ENCODE assay signal across 14 cellular contexts in the genomic region with DNA sequence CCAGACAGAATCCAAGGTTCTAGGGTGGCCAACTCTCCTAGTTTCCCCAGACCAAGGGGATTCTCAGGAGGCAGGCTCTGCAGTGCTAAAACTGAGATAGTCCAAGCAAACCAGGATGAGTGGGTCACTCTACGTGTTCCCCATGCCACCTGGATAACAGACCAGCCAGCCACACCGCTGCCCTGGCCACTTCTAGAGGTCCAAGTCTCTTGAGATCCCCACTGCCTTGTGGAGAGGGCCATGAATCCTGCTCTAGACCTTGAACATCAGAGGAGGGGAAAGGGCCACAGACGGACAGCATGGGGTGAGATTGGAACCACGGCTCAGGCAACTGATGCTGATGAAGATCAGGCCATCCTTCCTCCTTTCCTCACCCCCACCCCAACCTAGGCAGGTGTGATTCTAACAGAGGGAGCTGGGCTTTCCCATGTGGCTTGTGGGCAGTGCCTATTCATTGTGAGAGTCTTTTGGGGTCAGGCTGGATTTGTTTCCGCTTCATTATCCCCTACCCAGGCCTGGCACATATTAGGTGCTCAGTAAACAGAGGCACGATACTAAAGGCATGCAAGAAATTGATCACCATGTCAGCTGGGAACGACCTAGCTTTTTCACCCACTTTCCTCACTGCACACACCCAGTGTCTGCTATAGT. TPM values are rescaled to one million over a fixed set of nuclear protein-coding genes. Genes with fewer than 3 reads are reported as not detected.
DNase-seq lines count a peak whose midpoint lies in the region; ATAC-seq and TF ChIP-seq lines count a peak whose summit lies in the region.
"Had no signal": no experiment of that assay in that cellular context is flagged by ENCODE, and none has a peak within 500 bp of the region (broad histone marks: within the 10 kb centered on the region; RNA-seq: fewer than 3 reads in every experiment).

No MANE protein-coding gene starts in this region.

- WGBS in aorta, 2 donors, result 94% methylated on average over 7 of the region's 7 CpGs

- CTCF ChIA-PET in PC-9 (lab: Charles Lee), result no interaction called here

- H3K4me1 ChIP-seq in aorta (ENCODE audit: control insufficient read depth in 1 of 2, insufficient read depth in 2 of 2, low read length in 2 of 2) (no peaks in the 10 kb centered on the region), PC-9 (replicated peaks; ENCODE audit: insufficient read depth) (no peaks in the 10 kb centered on the region)
- H3K4me1 ChIP-seq: neural progenitor cell had no signal

- H3K4me3 ChIP-seq in aorta (ENCODE audit: low read length in 2 of 2) (no peak overlapping the region), PC-9 (no peak overlapping the region)
- H3K4me3 ChIP-seq: hepatocyte, left lung, neural progenitor cell had no signal

- H3K4me2 ChIP-seq in PC-9, result no peak overlapping the region
- H3K4me2 ChIP-seq: hepatocyte, neural progenitor cell had no signal

- peak in 2 of 3 donors; percentile 8 to 20 for DNase-seq in stimulated activated CD4-positive, alpha-beta T cell treated with anti-CD3 and anti-CD28 coated beads, Interleukin-12 subunit alpha, Interleukin-12 subunit beta, amount 100 ng/mL, for 48 hours (ENCODE audit: low read depth in 2 of 3, low spot score in 1 of 3)
- no peak for DNase-seq in stimulated activated CD4-positive, alpha-beta T cell treated with anti-CD3 and anti-CD28 coated beads, Interleukin-4, amount 100 ng/mL, for 4 hours
- DNase-seq in activated CD4-positive, alpha-beta T cell treated with anti-CD3 and anti-CD28 coated beads, Interleukin-2, amount 50 U/mL, for 48 hours, result peak; percentile 34 to 53
- peak; percentile 14 to 41 for DNase-seq in aorta
- DNase-seq in PC-9, result no peak
- DNase-seq: left lung, NCI-H345 had no signal

- ATAC-seq in HG02571 (IDR thresholded peaks at IDR 0.05; ENCODE audit: unreplicated experiment) (peak; percentile 45), aorta (ENCODE audit: low FRiP score) (no peak), HG03457 (IDR thresholded peaks at IDR 0.05; ENCODE audit: unreplicated experiment) (no peak), HG03439 (IDR thresholded peaks at IDR 0.05; ENCODE audit: unreplicated experiment) (no peak)
- ATAC-seq: HCT116, left lung had no signal

- H3K27ac ChIP-seq in aorta (ENCODE audit: low read depth in 1 of 2, low read length in 2 of 2) (no peak overlapping the region), PC-9 (no peak overlapping the region)
- H3K27ac ChIP-seq: hepatocyte, left lung, neural progenitor cell had no signal

- H3K79me2 ChIP-seq in PC-9 (ENCODE audit: low read depth), result no peaks in the 10 kb centered on the region
- H3K79me2 ChIP-seq: hepatocyte had no signal

- H3K9me3 ChIP-seq in aorta (ENCODE audit: control insufficient read depth, low read length), result no peaks in the 10 kb centered on the region
- H3K9me3 ChIP-seq in PC-9 (ENCODE audit: insufficient read depth, low read depth), result no peaks in the 10 kb centered on the region
- H3K9me3 ChIP-seq: left lung had no signal

- H3K36me3 ChIP-seq in aorta (ENCODE audit: control insufficient read depth in 1 of 2, insufficient read depth in 2 of 2, low read length in 1 of 2) (no peaks in the 10 kb centered on the region), PC-9 (ENCODE audit: low read depth) (no peaks in the 10 kb centered on the region)
- H3K36me3 ChIP-seq: left lung, neural progenitor cell had no signal

- H4K20me1 ChIP-seq in PC-9 (ENCODE audit: insufficient read depth), result no peaks in the 10 kb centered on the region

- POLR2A ChIA-PET in PC-9 (lab: Charles Lee; ENCODE audit: unreplicated experiment), result interaction anchor here (0.6 kb wide), 1 partner anchor 565 kb away, joined by 4 read pairs; no protein-coding TSS in a partner anchor

- H3F3A ChIP-seq in PC-9 (ENCODE audit: insufficient read depth, low read depth), result no peaks in the 10 kb centered on the region

- H3K27me3 ChIP-seq in aorta (ENCODE audit: control insufficient read depth in 1 of 2, insufficient read depth in 2 of 2, low read length in 1 of 2) (no peaks in the 10 kb centered on the region), PC-9 (ENCODE audit: insufficient read depth, low read depth) (peaks cover 13% of the 10 kb centered on the region)
- H3K27me3 ChIP-seq: left lung, neural progenitor cell had no signal

- intact Hi-C loops in aorta (cut with DNase I), result no loop called here
- intact Hi-C loops in PC-9 (cut with micrococcal nuclease; ENCODE audit: unreplicated experiment), result no loop called here

- no peak for TF ChIP-seq CTCF in PC-9 (conservative IDR thresholded peaks at IDR 0.05)

- no peaks in the 10 kb centered on the region for H3K9me2 ChIP-seq in PC-9 (ENCODE audit: insufficient read depth)

- H2AFZ ChIP-seq in PC-9, result no peak overlapping the region
- H2AFZ ChIP-seq: hepatocyte, neural progenitor cell had no signal

- BruUV-seq in PC-9 (replicated peaks; lab: Mats Ljungman, UMichigan), result no TSS peak

RNA-seq across cellular contexts. Expression of a gene that starts 16.8 kb away (rescaled TPM):
- total RNA-seq in aorta (1 to 10 TPM in 1 of 2 donors, under 1 TPM in 1; 0.58 to 5.6 TPM), PC-9 (2021) (not detected in 2 replicates)
- under 1 TPM in 1 of 2 donors, not detected in 1; 0.51 TPM for polyA plus RNA-seq in aorta
- total RNA-seq: epithelial cell of proximal tubule had no signal

RNA-seq across cellular contexts. Expression of a gene that starts 41.6 kb away (rescaled TPM):
- total RNA-seq in aorta (100 to 1,000 TPM in 1 of 2 donors, 10 to 100 TPM in 1; 19.6 to 104 TPM), PC-9 (2021) (1.2 and 1.7 TPM in 2 replicates)
- 1 to 10 TPM; 2.0 to 2.4 TPM for polyA plus RNA-seq in aorta
- total RNA-seq: epithelial cell of proximal tubule, hepatocyte had no signal

Comparison
In these comparisons a context has a peak if more than half of its experiments do, and no peak if none do; other contexts are left out.
1. DNase-seq: peak in stimulated activated CD4-positive, alpha-beta T cell treated with anti-CD3 and anti-CD28 coated beads, Interleukin-12 subunit alpha, Interleukin-12 subunit beta, amount 100 ng/mL, for 48 hours (2 of 3), activated CD4-positive, alpha-beta T cell treated with anti-CD3 and anti-CD28 coated beads, Interleukin-2, amount 50 U/mL, for 48 hours (2 of 2) and aorta (2 of 2); none in stimulated activated CD4-positive, alpha-beta T cell treated with anti-CD3 and anti-CD28 coated beads, Interleukin-4, amount 100 ng/mL, for 4 hours (0 of 2) and PC-9 (0 of 2).